ENCODE assay signal across 8 cellular contexts in genomic region chr20:53943522-53944291, GRCh38.
DNase-seq lines count a peak whose midpoint lies in the region; ATAC-seq and TF ChIP-seq lines count a peak whose summit lies in the region.

No MANE protein-coding gene starts in this region.

- H3K36me3 ChIP-seq in GM06990 (ENCODE audit: control insufficient read depth, insufficient read depth, low read length) = peaks cover 2% of the 10 kb centered on the region
- no peaks in the 10 kb centered on the region for H3K36me3 ChIP-seq in PC-3 (ENCODE audit: low read depth, low read length)
- no peaks in the 10 kb centered on the region for H3K36me3 ChIP-seq in ascending aorta
- no peaks in the 10 kb centered on the region for H3K36me3 ChIP-seq in liver (ENCODE audit: control insufficient read depth in 4 of 4, insufficient read depth in 3 of 4, low read depth in 1 of 4, low read length in 3 of 4)

- peaks cover 42% of the 10 kb centered on the region for H3K4me1 ChIP-seq in PC-3 (ENCODE audit: insufficient read depth, low read length)
- peaks cover 0 to 12% of the 10 kb centered on the region in 2 donors for H3K4me1 ChIP-seq in ascending aorta
- peaks cover 0 to 15% (median 10%) of the 10 kb centered on the region in 4 donors for H3K4me1 ChIP-seq in liver (ENCODE audit: control insufficient read depth in 4 of 4, insufficient read depth in 4 of 4, low read length in 3 of 4)

- POLR2A ChIA-PET in PC-3 (lab: Charles Lee; ENCODE audit: unreplicated experiment) = no interaction called here

- no peaks in the 10 kb centered on the region for H3K27me3 ChIP-seq in GM06990 (replicated peaks; ENCODE audit: control insufficient read depth, insufficient read depth, low read length)
- H3K27me3 ChIP-seq in PC-3 (ENCODE audit: low read length) = no peaks in the 10 kb centered on the region
- no peaks in the 10 kb centered on the region for H3K27me3 ChIP-seq in ascending aorta
- H3K27me3 ChIP-seq in liver (ENCODE audit: control insufficient read depth in 4 of 4, insufficient read depth in 4 of 4, low read length in 3 of 4) = no peaks in the 10 kb centered on the region

- H3K9me3 Mint-ChIP-seq in stimulated activated effector memory CD8-positive, alpha-beta T cell treated with anti-CD3 and anti-CD28 coated beads, Interleukin-12 subunit alpha, Interleukin-12 subunit beta, amount 100 ng/mL, for 72 hours = no peaks in the 10 kb centered on the region

- WGBS in liver = 36% methylated on average over 11 of the region's 11 CpGs

- CTCF ChIA-PET in PC-3 (lab: Charles Lee) = no interaction called here

- H3K9ac ChIP-seq in PC-3 (ENCODE audit: low read length) (no peak overlapping the region), liver (ENCODE audit: low read depth in 1 of 2, low read length in 2 of 2) (no peak overlapping the region)

- BruUV-seq in PC-3 (replicated peaks; lab: Mats Ljungman, UMichigan) = no TSS peak

- no peaks in the 10 kb centered on the region for H3K9me2 ChIP-seq in PC-3 (replicated peaks; ENCODE audit: low read length)

- H3K9me3 ChIP-seq in PC-3 (ENCODE audit: low read length) (no peaks in the 10 kb centered on the region), ascending aorta (no peaks in the 10 kb centered on the region), liver (ENCODE audit: control insufficient read depth in 4 of 4, low read length in 3 of 4) (no peaks in the 10 kb centered on the region)

- no peaks in the 10 kb centered on the region for H3K79me2 ChIP-seq in PC-3 (ENCODE audit: low read length)

- peaks cover 27% of the 10 kb centered on the region for H3K4me1 Mint-ChIP-seq in stimulated activated effector memory CD8-positive, alpha-beta T cell treated with anti-CD3 and anti-CD28 coated beads, Interleukin-12 subunit alpha, Interleukin-12 subunit beta, amount 100 ng/mL, for 72 hours

- H2AFZ ChIP-seq in PC-3 (ENCODE audit: low read length) = peak overlapping the region; percentile 67

- TF ChIP-seq CTCF in GM06990 (IDR thresholded peaks at IDR 0.05; ENCODE audit: insufficient read depth, low read length, poor library complexity, severe bottlenecking) (peak; percentile 51), PC-3 (conservative IDR thresholded peaks at IDR 0.05; ENCODE audit: low read depth, low read length) (peak; percentile 82), ascending aorta (IDR thresholded peaks at IDR 0.05) (peak in 2 of 3 experiments; percentile 38 to 54), liver (IDR thresholded peaks at IDR 0.05; ENCODE audit: low read depth, low read length, missing input control) (peak; percentile 53)

- peak overlapping the region; percentile 74 for H3K4me2 ChIP-seq in PC-3 (ENCODE audit: low read length)

- H3K36me3 Mint-ChIP-seq in stimulated activated effector memory CD8-positive, alpha-beta T cell treated with anti-CD3 and anti-CD28 coated beads, Interleukin-12 subunit alpha, Interleukin-12 subunit beta, amount 100 ng/mL, for 72 hours = no peaks in the 10 kb centered on the region

- DNase-seq in A172 (ENCODE audit: low spot score) (peak; percentile 69), GM06990 (ENCODE audit: extremely low read depth, insufficient read length) (no peak), PC-3 (peak; percentile 70), ascending aorta (ENCODE audit: low spot score in 2 of 2) (no peak)
- no peak for DNase-seq in stimulated activated effector memory CD8-positive, alpha-beta T cell treated with anti-CD3 and anti-CD28 coated beads, Interleukin-12 subunit alpha, Interleukin-12 subunit beta, amount 100 ng/mL, for 72 hours (ENCODE audit: low spot score in 2 of 2)

- no peak overlapping the region for H3K4me3 Mint-ChIP-seq in stimulated activated effector memory CD8-positive, alpha-beta T cell treated with anti-CD3 and anti-CD28 coated beads, Interleukin-12 subunit alpha, Interleukin-12 subunit beta, amount 100 ng/mL, for 72 hours

- intact Hi-C loops in PC-3 (cut with micrococcal nuclease) = loop anchor here (1.0 to 5.0 kb wide), 2 partner anchors 119 to 254 kb away; no protein-coding TSS in a partner anchor
- intact Hi-C loops in ascending aorta (cut with DNase I) = no loop called here

- ATAC-seq in PC-3 (peak; percentile 19), HG03159 (IDR thresholded peaks at IDR 0.05; ENCODE audit: unreplicated experiment) (no peak), HG02870 (IDR thresholded peaks at IDR 0.05; ENCODE audit: unreplicated experiment) (no peak)
- no peak for ATAC-seq in stimulated activated effector memory CD8-positive, alpha-beta T cell treated with anti-CD3 and anti-CD28 coated beads, Interleukin-12 subunit alpha, Interleukin-12 subunit beta, amount 100 ng/mL, for 72 hours

- no peak overlapping the region for H3K27ac Mint-ChIP-seq in stimulated activated effector memory CD8-positive, alpha-beta T cell treated with anti-CD3 and anti-CD28 coated beads, Interleukin-12 subunit alpha, Interleukin-12 subunit beta, amount 100 ng/mL, for 72 hours

- no peaks in the 10 kb centered on the region for H3F3A ChIP-seq in PC-3 (ENCODE audit: low read length, unreplicated experiment)

- no peak overlapping the region for H3K4me3 ChIP-seq in GM06990 (replicated peaks; ENCODE audit: low read depth, low read length)
- H3K4me3 ChIP-seq in PC-3 (ENCODE audit: low read length) = peak overlapping the region; percentile 36; the same call in 1 of the 2 replicates
- H3K4me3 ChIP-seq in ascending aorta = no peak overlapping the region
- H3K4me3 ChIP-seq in liver (ENCODE audit: low read depth in 1 of 3, low read length in 3 of 3) = no peak overlapping the region

- TF ChIP-seq RAD21 in liver (IDR thresholded peaks at IDR 0.05) = peak; percentile 72 to 74

- H4K20me1 ChIP-seq in PC-3 (ENCODE audit: low read length) = no peaks in the 10 kb centered on the region

- H3K27ac ChIP-seq in PC-3 (ENCODE audit: low read length) = no peak overlapping the region
- no peak overlapping the region for H3K27ac ChIP-seq in ascending aorta
- H3K27ac ChIP-seq in liver (ENCODE audit: low read depth in 1 of 2, low read length in 2 of 2) = no peak overlapping the region

TF ChIP-seq in liver, 16 proteins besides CTCF, POLR2A, EP300 and RAD21:
- no peak for TF ChIP-seq GABPA (IDR thresholded peaks at IDR 0.05 in 1 of 2, conservative IDR thresholded peaks at IDR 0.05 in 1 of 2)
- TF ChIP-seq EGR1 (IDR thresholded peaks at IDR 0.05; ENCODE audit: low read depth in 2 of 2) = no peak
- no peak for TF ChIP-seq JUND (IDR thresholded peaks at IDR 0.05)
- TF ChIP-seq MAX (IDR thresholded peaks at IDR 0.05) = no peak
- TF ChIP-seq RXRA (IDR thresholded peaks at IDR 0.05) = no peak
- TF ChIP-seq NR2F2 (IDR thresholded peaks at IDR 0.05) = no peak
- TF ChIP-seq ATF3 (IDR thresholded peaks at IDR 0.05) = no peak
- no peak for TF ChIP-seq YY1 (IDR thresholded peaks at IDR 0.05)
- no peak for TF ChIP-seq SP1 (IDR thresholded peaks at IDR 0.05)
- TF ChIP-seq REST (IDR thresholded peaks at IDR 0.05) = no peak

Comparison
In these comparisons a context has a peak if more than half of its experiments do, and no peak if none do; other contexts are left out.
1. DNase-seq: peak in A172 (single experiment) and PC-3 (single experiment); none in GM06990 (single experiment), ascending aorta (0 of 2) and stimulated activated effector memory CD8-positive, alpha-beta T cell treated with anti-CD3 and anti-CD28 coated beads, Interleukin-12 subunit alpha, Interleukin-12 subunit beta, amount 100 ng/mL, for 72 hours (0 of 2).
2. Peak in every context shown above with its lines, with median percentiles within 50 percentile points of each other: CTCF ChIP-seq.